Comparison of ENCODE assay signal across 14 cellular contexts in genomic region chr9:95077053-95077765, GRCh38.
DNase-seq lines count a peak whose midpoint lies in the region; ATAC-seq and TF ChIP-seq lines count a peak whose summit lies in the region.
"Had no signal": no experiment of that assay in that cellular context is flagged by ENCODE, and none has a peak within 500 bp of the region (broad histone marks: within the 10 kb centered on the region; RNA-seq: fewer than 3 reads in every experiment).

No MANE protein-coding gene starts in this region.

- WGBS in IMR-90 (ENCODE audit: extremely low coverage in 2 of 2, insufficient read length in 1 of 2), 2 experiments = 80% methylated on average over 5 of the region's 18 CpGs; no CpG with 5 or more reads in 1 of the 2 experiments
- 0 to 40% methylated on average over 1 to 11 of the region's 18 CpGs for WGBS in gastroesophageal sphincter (ENCODE audit: low coverage in 1 of 2), 2 donors
- 72% methylated on average over 18 of the region's 18 CpGs for WGBS in smooth muscle cell (ENCODE audit: low lambda C conversion rate)

- no peak overlapping the region for H3K4me3 Mint-ChIP-seq in mesothelial cell of epicardium
- H3K4me3 Mint-ChIP-seq: GM23338; stimulated activated naive B cell treated with anti-CD40 and anti-IgM and Interleukin-4, amounts not matched to agents 10 μg/mL and 1 μg/mL and 100 μg/mL, for 72 hours had no signal

- no peak overlapping the region for H4K5ac ChIP-seq in IMR-90 (ENCODE audit: low read depth, low read length)

- H2BK120ac ChIP-seq in IMR-90 (ENCODE audit: low read depth, low read length) = no peak overlapping the region

- no peaks in the 10 kb centered on the region for H3K27me3 Mint-ChIP-seq in mesothelial cell of epicardium (ENCODE audit: low read depth)
- H3K27me3 Mint-ChIP-seq: stimulated activated naive B cell treated with anti-CD40 and anti-IgM and Interleukin-4, amounts not matched to agents 10 μg/mL and 1 μg/mL and 100 μg/mL, for 72 hours had no signal

- peak overlapping the region in 1 of 2 experiments; percentile 27; a peak in 1 of 4 replicates for H4K8ac ChIP-seq in IMR-90 (ENCODE audit: low read depth in 2 of 2, low read length in 2 of 2)

- CTCF ChIA-PET in IMR-90 (lab: Yijun Ruan, JAX) = interaction anchor here (1.4 kb wide), 1 partner anchor 11 kb away, joined by 3 read pairs; no protein-coding TSS in a partner anchor

- H3K27me3 ChIP-seq in IMR-90 (ENCODE audit: control insufficient read depth, insufficient read depth, low read length) (no peaks in the 10 kb centered on the region), gastroesophageal sphincter (no peaks in the 10 kb centered on the region), smooth muscle cell (ENCODE audit: low read depth) (no peaks in the 10 kb centered on the region)

- H3K36me3 ChIP-seq in IMR-90 (ENCODE audit: control insufficient read depth, insufficient read depth, low read length) (peaks cover 55% of the 10 kb centered on the region), gastroesophageal sphincter (peaks cover 0 to 37% of the 10 kb centered on the region in 2 donors), smooth muscle cell (ENCODE audit: low read depth) (peaks cover 12% of the 10 kb centered on the region)

- H2BK5ac ChIP-seq in IMR-90 (ENCODE audit: low read depth, low read length, poor library complexity, severe bottlenecking) = no peak overlapping the region

- peaks cover 29% of the 10 kb centered on the region for H3F3A ChIP-seq in smooth muscle cell (ENCODE audit: low read depth)

- H3K79me1 ChIP-seq in IMR-90 (ENCODE audit: low read depth in 1 of 2, low read length in 2 of 2) = peaks cover 35 to 95% of the 10 kb centered on the region in 2 experiments

- TF ChIP-seq RAD21 in IMR-90 (IDR thresholded peaks at IDR 0.05; ENCODE audit: low read length) = no peak

- TF ChIP-seq CTCF in IMR-90 (conservative IDR thresholded peaks at IDR 0.05; ENCODE audit: low read depth, low read length) = no peak
- TF ChIP-seq CTCF in gastroesophageal sphincter (IDR thresholded peaks at IDR 0.05) = peak in 3 of 4 experiments; percentile 20 to 22 (median 21)
- no peak for TF ChIP-seq CTCF in mesothelial cell of epicardium (IDR thresholded peaks at IDR 0.05; ENCODE audit: unreplicated experiment)
- TF ChIP-seq CTCF in smooth muscle cell (IDR thresholded peaks at IDR 0.05; ENCODE audit: borderline replicate concordance, insufficient read depth, poor library complexity, severe bottlenecking) = no peak

- H3K23ac ChIP-seq in IMR-90 (ENCODE audit: low read depth, low read length) = 0 out of 2 replicates have a peak overlapping the region, but pooled peaks have one; percentile 27

- H3K9me1 ChIP-seq in IMR-90 (ENCODE audit: insufficient read depth, low read length) = peaks cover 29% of the 10 kb centered on the region

- in situ Hi-C loops in IMR-90 (cut with MboI; ENCODE audit: low sequenced_read_pairs) = no loop called here

- H3K4me1 Mint-ChIP-seq in mesothelial cell of epicardium = peaks cover 28% of the 10 kb centered on the region
- H3K4me1 Mint-ChIP-seq: stimulated activated naive B cell treated with anti-CD40 and anti-IgM and Interleukin-4, amounts not matched to agents 10 μg/mL and 1 μg/mL and 100 μg/mL, for 72 hours had no signal

- H3K4me1 ChIP-seq in IMR-90 (ENCODE audit: control insufficient read depth, insufficient read depth, low read length) = peaks cover 19% of the 10 kb centered on the region
- peaks cover 6 to 100% (median 66%) of the 10 kb centered on the region in 3 donors for H3K4me1 ChIP-seq in gastroesophageal sphincter
- H3K4me1 ChIP-seq in smooth muscle cell (ENCODE audit: low read depth) = peaks cover 54% of the 10 kb centered on the region

- DNase-seq in IMR-90 (no peak), mesothelial cell of epicardium (ENCODE audit: low spot score in 2 of 2, unreplicated experiment in 2 of 2) (peak in 1 of 2 experiments; percentile 11), smooth muscle cell (lab: John Stamatoyannopoulos, UW; ENCODE audit: unreplicated experiment) (no peak), glomerular visceral epithelial cell (ENCODE audit: extremely low spot score) (no peak), SKM-1 (lab: John Stamatoyannopoulos, UW; ENCODE audit: unreplicated experiment) (no peak)
- DNase-seq in activated CD4-positive, CD25-positive, alpha-beta regulatory T cell (lab: John Stamatoyannopoulos, UW) = no peak
- DNase-seq: activated T-cell treated with anti-CD3 and anti-CD28 coated beads, Interleukin-2, amount 50 U/mL, for 1 hour; foreskin fibroblast; NCI-H2227 treated with DMSO at 0.1 percent for 48 hours; RPMI8226; stimulated activated naive B cell treated with anti-CD40 and anti-IgM and Interleukin-4, amounts not matched to agents 10 μg/mL and 1 μg/mL and 100 μg/mL, for 72 hours had no signal

- H3K18ac ChIP-seq in IMR-90 (ENCODE audit: low read depth, low read length) = no peak overlapping the region

- H3K27ac ChIP-seq in IMR-90 (ENCODE audit: insufficient read depth, low read length) (peak overlapping the region; percentile 1; the same call in 1 of the 2 replicates), gastroesophageal sphincter (peak overlapping the region; percentile 62 to 89 (median 84)), smooth muscle cell (ENCODE audit: low read depth) (peak overlapping the region; percentile 77)

- peaks cover 8% of the 10 kb centered on the region for H3K36me3 Mint-ChIP-seq in mesothelial cell of epicardium

- H4K20me1 ChIP-seq in IMR-90 (ENCODE audit: insufficient read depth, low read length) (peaks cover 89% of the 10 kb centered on the region), smooth muscle cell (ENCODE audit: low read depth) (peaks cover 100% of the 10 kb centered on the region)

- ATAC-seq in IMR-90 (ENCODE audit: low read depth) (no peak), gastroesophageal sphincter (no peak), GM18873 (IDR thresholded peaks at IDR 0.05; ENCODE audit: low FRiP score, unreplicated experiment) (no peak)
- ATAC-seq: GM23338; stimulated activated naive B cell treated with anti-CD40 and anti-IgM and Interleukin-4, amounts not matched to agents 10 μg/mL and 1 μg/mL and 100 μg/mL, for 72 hours had no signal

- no peaks in the 10 kb centered on the region for H3K9me3 ChIP-seq in IMR-90 (ENCODE audit: control insufficient read depth, insufficient read depth, low read length)
- H3K9me3 ChIP-seq in gastroesophageal sphincter = no peaks in the 10 kb centered on the region
- no peaks in the 10 kb centered on the region for H3K9me3 ChIP-seq in smooth muscle cell (replicated peaks; ENCODE audit: low read depth)

- H3K4me3 ChIP-seq in IMR-90 (ENCODE audit: insufficient read depth, low read depth, low read length) (no peak overlapping the region), gastroesophageal sphincter (peak overlapping the region in 1 of 2 donors; percentile 14), smooth muscle cell (no peak overlapping the region)
- H3K4me3 ChIP-seq: GM23338 had no signal

- intact Hi-C loops in IMR-90 (cut with micrococcal nuclease) = loop anchor here (5.0 kb wide), 1 partner anchor 395 kb away; no protein-coding TSS in a partner anchor

- H2BK20ac ChIP-seq in IMR-90 (ENCODE audit: low read depth, low read length) = no peak overlapping the region

- peaks cover 100% of the 10 kb centered on the region for H3K79me2 ChIP-seq in smooth muscle cell (ENCODE audit: low read depth)

- POLR2A ChIA-PET in IMR-90 (lab: Charles Lee; ENCODE audit: unreplicated experiment) = no interaction called here

- H4K91ac ChIP-seq in IMR-90 (ENCODE audit: insufficient read depth, low read depth, low read length) = no peak overlapping the region

- H2AFZ ChIP-seq in IMR-90 (replicated peaks; ENCODE audit: low read length, poor library complexity) (peak overlapping the region; percentile 36), smooth muscle cell (ENCODE audit: low read depth) (no peak overlapping the region)
- H2AFZ ChIP-seq: GM23338 had no signal

- peak overlapping the region; percentile 79 for H3K27ac Mint-ChIP-seq in mesothelial cell of epicardium
- H3K27ac Mint-ChIP-seq: GM23338; stimulated activated naive B cell treated with anti-CD40 and anti-IgM and Interleukin-4, amounts not matched to agents 10 μg/mL and 1 μg/mL and 100 μg/mL, for 72 hours had no signal

- H3K9ac ChIP-seq in IMR-90 (ENCODE audit: low read depth, low read length) (no peak overlapping the region), smooth muscle cell (ENCODE audit: low read depth) (no peak overlapping the region)

- peak overlapping the region; percentile 43 for H2AK9ac ChIP-seq in IMR-90 (replicated peaks; ENCODE audit: low read depth, low read length, poor library complexity)

- BruUV-seq in IMR-90 (replicated peaks; lab: Mats Ljungman, UMichigan) = no TSS peak

- dilution Hi-C loops in IMR-90 (cut with HindIII; ENCODE audit: low sequenced_read_pairs, unreplicated experiment) = no loop called here

- H2BK15ac ChIP-seq in IMR-90 (ENCODE audit: low read depth, low read length) = no peak overlapping the region

- 0 out of 2 replicates have a peak overlapping the region, but pooled peaks have one; percentile 42 for H3K14ac ChIP-seq in IMR-90 (replicated peaks; ENCODE audit: low read depth, low read length)

- no peaks in the 10 kb centered on the region for H3K9me3 Mint-ChIP-seq in mesothelial cell of epicardium
- H3K9me3 Mint-ChIP-seq: GM23338; stimulated activated naive B cell treated with anti-CD40 and anti-IgM and Interleukin-4, amounts not matched to agents 10 μg/mL and 1 μg/mL and 100 μg/mL, for 72 hours had no signal

- TF ChIP-seq POLR2A in IMR-90 (IDR thresholded peaks at IDR 0.05; ENCODE audit: low read depth, low read length) = no peak
- TF ChIP-seq POLR2A in gastroesophageal sphincter (IDR thresholded peaks at IDR 0.05) = no peak

- no peak overlapping the region for H2AK5ac ChIP-seq in IMR-90 (ENCODE audit: low read depth, low read length)

- no peak overlapping the region for H3K4me2 ChIP-seq in IMR-90 (ENCODE audit: low read depth, low read length)
- peak overlapping the region; percentile 6 for H3K4me2 ChIP-seq in smooth muscle cell
- H3K4me2 ChIP-seq: GM23338 had no signal

- 0 out of 2 replicates have a peak overlapping the region, but pooled peaks have one; percentile 45 for H3K4ac ChIP-seq in IMR-90 (ENCODE audit: low read depth, low read length)

- no peak for TF ChIP-seq EP300 in gastroesophageal sphincter (IDR thresholded peaks at IDR 0.05)

- no peak overlapping the region for H3K56ac ChIP-seq in IMR-90 (ENCODE audit: extremely low read depth, insufficient read depth, low read length)

TF ChIP-seq in IMR-90, 13 proteins besides CTCF, POLR2A, EP300 and RAD21:
- TF ChIP-seq MXI1 (IDR thresholded peaks at IDR 0.05; ENCODE audit: borderline replicate concordance, low read depth, low read length) (no peak), CEBPB (IDR thresholded peaks at IDR 0.05; ENCODE audit: low read depth, low read length) (no peak), MAFK (IDR thresholded peaks at IDR 0.05; ENCODE audit: low read depth, low read length) (no peak)

Comparison
In these comparisons a context has a peak if more than half of its experiments do, and no peak if none do; other contexts are left out.
1. H3K27ac ChIP-seq: peak in every context shown above with its lines; median percentile 84 in gastroesophageal sphincter; 77 in smooth muscle cell; 1 in IMR-90.
2. CTCF ChIP-seq: peak in gastroesophageal sphincter (3 of 4); none in IMR-90 (single experiment), mesothelial cell of epicardium (single experiment) and smooth muscle cell (single experiment).